Comparison of ENCODE assay signal across 8 cellular contexts in genomic region chr17:29590261-29590978, GRCh38. TPM values are rescaled to one million over a fixed set of nuclear protein-coding genes. Genes with fewer than 3 reads are reported as not detected.
DNase-seq lines count a peak whose midpoint lies in the region; ATAC-seq and TF ChIP-seq lines count a peak whose summit lies in the region.

No MANE protein-coding gene starts in this region.

- H3K9ac ChIP-seq in duodenal mucosa (ENCODE audit: low read depth in 1 of 2, low read length in 2 of 2): peak overlapping the region; percentile 69 to 76

- H3K4me1 Mint-ChIP-seq in naive B cell: peaks cover 35 to 71% (median 63%) of the 10 kb centered on the region in 3 donors

- no peak for TF ChIP-seq CTCF in RWPE1 (conservative IDR thresholded peaks at IDR 0.05; ENCODE audit: low read depth)
- TF ChIP-seq CTCF in GM13977 (IDR thresholded peaks at IDR 0.05; ENCODE audit: extremely low read depth, insufficient read depth, missing control alignments): no peak

- H3K4me1 ChIP-seq in duodenal mucosa (ENCODE audit: control insufficient read depth in 1 of 2, insufficient read depth in 2 of 2, low read length in 2 of 2): peaks cover 50 to 55% of the 10 kb centered on the region in 2 donors

- peak overlapping the region; percentile 99 for H3K27ac ChIP-seq in RWPE1
- H3K27ac ChIP-seq in duodenal mucosa (ENCODE audit: low read depth, low read length): no peak overlapping the region

- no peaks in the 10 kb centered on the region for H3K9me3 ChIP-seq in duodenal mucosa (ENCODE audit: control insufficient read depth in 1 of 2, low read length in 2 of 2)

- peak overlapping the region; percentile 76 for H3K4me3 ChIP-seq in duodenal mucosa (ENCODE audit: low read depth in 1 of 2, low read length in 2 of 2)

- no peaks in the 10 kb centered on the region for H3K36me3 ChIP-seq in duodenal mucosa (ENCODE audit: control insufficient read depth in 1 of 2, insufficient read depth in 2 of 2, low read length in 2 of 2)

- peak overlapping the region; percentile 84 to 94 (median 91) for H3K4me3 Mint-ChIP-seq in naive B cell

- CTCF ChIA-PET in RWPE1 (lab: Yijun Ruan, JAX): interaction anchor here (0.7 to 5.4 kb wide), 6 partner anchors 10 to 210 kb away, joined by 3 to 71 read pairs (median 8); partner anchors contain the start of gene ABHD15

- in situ Hi-C loops in GM13977 (cut with MboI; ENCODE audit: low pct_unique_long_range_greater_than_20kb, low sequenced_read_pairs, unreplicated experiment): no loop called here

- POLR2A ChIA-PET in RWPE1 (lab: Yijun Ruan, JAX; ENCODE audit: low non-redundant PET): interaction anchor here (1.1 kb wide), 1 partner anchor 10 kb away, joined by 3 read pairs; no protein-coding TSS in a partner anchor

- ATAC-seq in naive B cell (ENCODE audit: low read depth in 2 of 2) (no peak), HG03565 (IDR thresholded peaks at IDR 0.05; ENCODE audit: unreplicated experiment) (no peak), GM21528 (IDR thresholded peaks at IDR 0.05; ENCODE audit: low FRiP score, unreplicated experiment) (no peak)

- peak overlapping the region in 3 of 6 donors; percentile 29 to 88 (median 79) for H3K27ac Mint-ChIP-seq in naive B cell

- H3K9me3 Mint-ChIP-seq in naive B cell: no peaks in the 10 kb centered on the region

- peaks cover 0 to 10% (median 0%) of the 10 kb centered on the region in 3 donors for H3K27me3 Mint-ChIP-seq in naive B cell

- no peaks in the 10 kb centered on the region for H3K36me3 Mint-ChIP-seq in naive B cell

- DNase-seq in activated T-cell treated with anti-CD3 and anti-CD28 coated beads, Interleukin-2, amount 50 U/mL, for 1 hour: peak; percentile 45
- DNase-seq in activated T-cell treated with anti-CD3 and anti-CD28 coated beads for 4 hours (no peak), RWPE1 (ENCODE audit: low spot score) (peak; percentile 56), naive B cell (no peak), GM13977 (ENCODE audit: low spot score) (no peak)

- no peaks in the 10 kb centered on the region for H3K27me3 ChIP-seq in duodenal mucosa (ENCODE audit: control insufficient read depth in 1 of 2, insufficient read depth in 2 of 2, low read length in 2 of 2)

RNA-seq across cellular contexts. Expression of gene GIT1, which starts 1.0 kb away (rescaled TPM):
- polyA plus RNA-seq in naive B cell (ENCODE audit: low read depth in 6 of 6): 10 to 100 TPM in 1 of 6 donors, 1 to 10 TPM in 5; 1.6 to 12.9 (median 4.4) TPM

RNA-seq across cellular contexts. Expression of gene ANKRD13B, which starts 2.5 kb away (rescaled TPM):
- not detected for polyA plus RNA-seq in naive B cell (ENCODE audit: low read depth in 6 of 6)

RNA-seq across cellular contexts. Expression of gene TP53I13, which starts 21.9 kb away (rescaled TPM):
- polyA plus RNA-seq in naive B cell (ENCODE audit: low read depth in 6 of 6): 10 to 100 TPM; 28.1 to 41.5 (median 38.4) TPM

RNA-seq across cellular contexts. Expression of gene ABHD15, which starts 23.6 kb away (rescaled TPM):
- 10 to 100 TPM; 15.1 to 45.2 (median 20.3) TPM for polyA plus RNA-seq in naive B cell (ENCODE audit: low read depth in 6 of 6)

RNA-seq across cellular contexts. Expression of gene CORO6, which starts 32.3 kb away (rescaled TPM):
- polyA plus RNA-seq in naive B cell (ENCODE audit: low read depth in 6 of 6): under 1 TPM in 2 of 6 donors, not detected in 4; 0.12 to 0.13 TPM

Comparison
In these comparisons a context has a peak if more than half of its experiments do, and no peak if none do; other contexts are left out.
1. DNase-seq: peak in activated T-cell treated with anti-CD3 and anti-CD28 coated beads, Interleukin-2, amount 50 U/mL, for 1 hour (single experiment) and RWPE1 (single experiment); none in activated T-cell treated with anti-CD3 and anti-CD28 coated beads for 4 hours (single experiment), naive B cell (single experiment) and GM13977 (single experiment).